Comparison of ENCODE assay signal across 14 cellular contexts in the genomic region with DNA sequence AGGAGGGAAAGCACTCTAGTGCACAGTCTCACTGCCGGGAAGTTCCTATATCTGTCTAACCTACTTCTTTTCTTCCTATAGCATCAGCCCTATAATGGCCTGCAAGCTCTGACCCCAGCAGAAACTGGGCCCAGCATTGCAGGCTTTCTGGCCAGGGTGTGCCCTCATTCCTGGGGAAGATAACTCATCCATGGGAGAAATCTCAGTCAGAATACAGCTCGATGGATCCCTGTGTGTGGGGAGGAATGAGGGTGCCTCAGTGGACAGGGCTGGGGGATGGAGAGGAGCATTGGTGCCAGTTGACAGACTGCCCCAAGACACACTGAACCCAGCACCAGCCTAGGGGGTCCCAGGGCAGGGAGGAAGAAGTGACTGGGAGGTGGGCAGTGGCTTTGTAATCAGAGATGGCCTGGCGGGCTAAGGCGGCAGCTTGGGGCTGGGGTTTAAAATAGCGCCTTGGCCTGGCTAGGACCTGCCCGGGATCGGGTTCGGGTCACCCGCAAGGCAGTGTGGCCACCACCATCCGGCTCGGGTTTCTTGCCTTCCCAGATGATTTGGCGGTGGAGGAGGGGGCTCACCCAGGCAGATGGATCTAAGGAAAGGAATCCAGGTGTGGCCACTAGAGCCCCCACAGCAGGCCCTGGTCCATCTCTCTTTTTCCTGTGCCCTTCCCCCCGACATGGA. TPM values are rescaled to one million over a fixed set of nuclear protein-coding genes. Genes with fewer than 3 reads are reported as not detected.
DNase-seq lines count a peak whose midpoint lies in the region; ATAC-seq and TF ChIP-seq lines count a peak whose summit lies in the region.
"Had no signal": no experiment of that assay in that cellular context is flagged by ENCODE, and none has a peak within 500 bp of the region (broad histone marks: within the 10 kb centered on the region; RNA-seq: fewer than 3 reads in every experiment).

No MANE protein-coding gene starts in this region.

- H3K9me3 ChIP-seq in DND-41 (ENCODE audit: insufficient read depth, low read length, severe bottlenecking) (no peaks in the 10 kb centered on the region), PC-9 (ENCODE audit: insufficient read depth, low read depth) (no peaks in the 10 kb centered on the region), hepatocyte (ENCODE audit: low read depth) (no peaks in the 10 kb centered on the region)
- H3K9me3 ChIP-seq: prostate gland had no signal

- H3K9me2 ChIP-seq in PC-9 (ENCODE audit: insufficient read depth): no peaks in the 10 kb centered on the region
- H3K9me2 ChIP-seq in hepatocyte (replicated peaks; ENCODE audit: insufficient read depth): no peaks in the 10 kb centered on the region

- no peak overlapping the region for H3K27ac ChIP-seq in DND-41 (ENCODE audit: low read length)
- no peak overlapping the region for H3K27ac ChIP-seq in PC-9
- H3K27ac ChIP-seq in hepatocyte: peak overlapping the region; percentile 97
- H3K27ac ChIP-seq: C4-2B, prostate gland had no signal

- H4K20me1 ChIP-seq in DND-41 (ENCODE audit: insufficient read depth, low read length) (peaks cover 14% of the 10 kb centered on the region), PC-9 (ENCODE audit: insufficient read depth) (no peaks in the 10 kb centered on the region), hepatocyte (ENCODE audit: insufficient read depth, poor library complexity, severe bottlenecking) (no peaks in the 10 kb centered on the region)

- H3K27me3 ChIP-seq in DND-41 (ENCODE audit: insufficient read depth, low read length, poor library complexity): no peaks in the 10 kb centered on the region
- H3K27me3 ChIP-seq in PC-9 (ENCODE audit: insufficient read depth, low read depth): no peaks in the 10 kb centered on the region
- no peaks in the 10 kb centered on the region for H3K27me3 ChIP-seq in hepatocyte

- BruUV-seq in PC-9 (replicated peaks; lab: Mats Ljungman, UMichigan): no TSS peak

- intact Hi-C loops in PC-9 (cut with micrococcal nuclease; ENCODE audit: unreplicated experiment): loop anchor here (1.0 kb wide), 1 partner anchor 143 kb away; no protein-coding TSS in a partner anchor
- intact Hi-C loops in sciatic nerve (cut with DNase I): no loop called here

- 73% methylated on average over 13 of the region's 13 CpGs for WGBS in hepatocyte (ENCODE audit: low lambda C conversion rate, missing lambda C conversion rate)

- CTCF ChIA-PET in PC-9 (lab: Charles Lee): interaction anchor here (0.6 kb wide), 1 partner anchor 70 kb away, joined by 3 read pairs; no protein-coding TSS in a partner anchor

- H3K4me3 ChIP-seq in DND-41 (ENCODE audit: low read depth in 1 of 2, low read length in 2 of 2) (no peak overlapping the region), PC-9 (no peak overlapping the region), hepatocyte (no peak overlapping the region)
- H3K4me3 ChIP-seq: prostate gland had no signal

- H3K36me3 ChIP-seq in DND-41 (ENCODE audit: insufficient read depth, low read length): no peaks in the 10 kb centered on the region
- H3K36me3 ChIP-seq in PC-9 (ENCODE audit: low read depth): no peaks in the 10 kb centered on the region
- no peaks in the 10 kb centered on the region for H3K36me3 ChIP-seq in hepatocyte (replicated peaks; ENCODE audit: insufficient read depth, low read depth)
- H3K36me3 ChIP-seq: prostate gland had no signal

- H3K9ac ChIP-seq in DND-41 (ENCODE audit: low read depth, low read length): no peak overlapping the region

- TF ChIP-seq CTCF in DND-41 (IDR thresholded peaks at IDR 0.05; ENCODE audit: borderline replicate concordance, extremely low read depth, low read length, poor library complexity, severe bottlenecking) (no peak), PC-9 (conservative IDR thresholded peaks at IDR 0.05) (no peak), hepatocyte (IDR thresholded peaks at IDR 0.05; ENCODE audit: poor library complexity) (no peak)

- DNase-seq in DND-41: peak; percentile 2
- DNase-seq in PC-9: no peak
- DNase-seq in hepatocyte (ENCODE audit: low spot score): peak; percentile 6
- DNase-seq in sciatic nerve (ENCODE audit: low spot score): peak; percentile 48
- DNase-seq in NCI-H748 treated with DMSO at 0.1 percent for 48 hours (lab: John Stamatoyannopoulos, UW): no peak
- no peak for DNase-seq in central memory CD4-positive, alpha-beta T cell
- DNase-seq in activated gamma-delta T cell treated with Interleukin-2 at 50 U/mL for 16 hours: no peak
- DNase-seq: activated CD4-positive, alpha-beta T cell treated with anti-CD3 and anti-CD28 coated beads for 4 hours; cerebellar nuclear complex; NCI-H2081 treated with DMSO at 0.1 percent for 48 hours; stimulated activated CD4-positive, alpha-beta T cell treated with anti-CD3 and anti-CD28 coated beads, Interleukin-4, amount 100 ng/mL, for 4 hours had no signal

- H2AFZ ChIP-seq in DND-41 (ENCODE audit: low read depth, low read length) (no peak overlapping the region), PC-9 (no peak overlapping the region), hepatocyte (no peak overlapping the region)

- H3K79me2 ChIP-seq in DND-41 (ENCODE audit: insufficient read depth, low read length) (peaks cover 3% of the 10 kb centered on the region), PC-9 (ENCODE audit: low read depth) (peaks cover under 1% of the 10 kb centered on the region; the same call in 1 of the 2 replicates), hepatocyte (peaks cover 4% of the 10 kb centered on the region)

- H3K4me2 ChIP-seq in DND-41 (ENCODE audit: insufficient read depth, low read length) (no peak overlapping the region), PC-9 (peak overlapping the region; percentile 77; the same call in 1 of the 2 replicates), hepatocyte (no peak overlapping the region)

- peaks cover 60% of the 10 kb centered on the region for H3F3A ChIP-seq in PC-9 (ENCODE audit: insufficient read depth, low read depth)

- POLR2A ChIA-PET in PC-9 (lab: Charles Lee; ENCODE audit: unreplicated experiment): no interaction called here

- ATAC-seq in DND-41 (ENCODE audit: insufficient read depth, low read depth): no peak
- no peak for ATAC-seq in sciatic nerve
- ATAC-seq in GM21529 (IDR thresholded peaks at IDR 0.05; ENCODE audit: unreplicated experiment): no peak

- H3K4me1 ChIP-seq in DND-41 (ENCODE audit: insufficient read depth, low read length) (peaks cover 26% of the 10 kb centered on the region), PC-9 (replicated peaks; ENCODE audit: insufficient read depth) (peaks cover 97% of the 10 kb centered on the region), hepatocyte (ENCODE audit: insufficient read depth) (peaks cover 72% of the 10 kb centered on the region)

RNA-seq across cellular contexts. Expression of gene CXXC5, which starts 7.6 kb away (rescaled TPM):
- total RNA-seq in PC-9 (2021): 59.9 and 68.2 TPM in 2 replicates
- total RNA-seq in hepatocyte: 90.9 and 110 TPM in 2 replicates
- 98.7 and 106 TPM in 2 replicates for polyA plus RNA-seq in hepatocyte
- 62.7 TPM for total RNA-seq in sciatic nerve

Comparison
In these comparisons a context has a peak if more than half of its experiments do, and no peak if none do; other contexts are left out.
1. DNase-seq: peak in DND-41 (single experiment), hepatocyte (single experiment) and sciatic nerve (single experiment); none in PC-9 (0 of 2), NCI-H748 treated with DMSO at 0.1 percent for 48 hours (single experiment), central memory CD4-positive, alpha-beta T cell (single experiment) and activated gamma-delta T cell treated with Interleukin-2 at 50 U/mL for 16 hours (single experiment).